In genomic region chr7:149866817-149867447, GRCh38 we compare ENCODE assay signal across 12 cellular contexts. TPM values are rescaled to one million over a fixed set of nuclear protein-coding genes. Genes with fewer than 3 reads are reported as not detected.
DNase-seq lines count a peak whose midpoint lies in the region; ATAC-seq and TF ChIP-seq lines count a peak whose summit lies in the region.
"Had no signal": no experiment of that assay in that cellular context is flagged by ENCODE, and none has a peak within 500 bp of the region (broad histone marks: within the 10 kb centered on the region; RNA-seq: fewer than 3 reads in every experiment).

No MANE protein-coding gene starts in this region.

- H3K27me3 ChIP-seq in HL-60 (ENCODE audit: insufficient read depth, poor library complexity, severe bottlenecking): no peaks in the 10 kb centered on the region
- no peaks in the 10 kb centered on the region for H3K27me3 ChIP-seq in foreskin keratinocyte

- no peak overlapping the region for H3K4me3 ChIP-seq in HL-60 (replicated peaks; ENCODE audit: insufficient read depth, low read length)

- DNase-seq in CD14-positive monocyte (ENCODE audit: low spot score): peak; percentile 34
- DNase-seq in HL-60 (ENCODE audit: low read depth in 1 of 2, low spot score in 1 of 2): peak in 1 of 2 experiments; percentile 28
- no peak for DNase-seq in activated T-helper 1 cell treated with anti-CD3 and anti-CD28 coated beads, Interleukin-12 subunit alpha, Interleukin-12 subunit beta, Interleukin-2, Interleukin-4 antibody, amounts not matched to agents 30 ng/mL and 10 ng/mL and 1 ng/mL, durations not matched to agents 14 hours and 24 hours and 36 hours (ENCODE audit: low spot score)
- peak; percentile 40 to 60 for DNase-seq in foreskin keratinocyte
- DNase-seq in stimulated activated naive CD4-positive, alpha-beta T cell treated with Interleukin-2 at 50 U/mL for 16 hours (lab: John Stamatoyannopoulos, UW): no peak
- DNase-seq in germinal center (ENCODE audit: low spot score): no peak
- DNase-seq: DMS153; left cardiac atrium; NCI-H2171; stimulated activated CD4-positive, alpha-beta T cell treated with anti-CD3 and anti-CD28 coated beads, Interleukin-4, amount 100 ng/mL, for 1 hour had no signal

- TF ChIP-seq CTCF in CD14-positive monocyte (IDR thresholded peaks at IDR 0.05) (no peak), HL-60 (IDR thresholded peaks at IDR 0.05; ENCODE audit: insufficient read depth, low read length) (no peak), foreskin keratinocyte (conservative IDR thresholded peaks at IDR 0.05) (no peak)

- H3K4me3 Mint-ChIP-seq in CD14-positive monocyte: peak overlapping the region in 1 of 2 donors; percentile 67
- H3K4me3 Mint-ChIP-seq in activated T-helper 1 cell treated with anti-CD3 and anti-CD28 coated beads, Interleukin-12 subunit alpha, Interleukin-12 subunit beta, Interleukin-2, Interleukin-4 antibody, amounts not matched to agents 30 ng/mL and 10 ng/mL and 1 ng/mL, durations not matched to agents 14 hours and 24 hours and 36 hours: peak overlapping the region; percentile 10

- H3K27ac ChIP-seq in HL-60 (replicated peaks): 0 out of 2 replicates have a peak overlapping the region, but pooled peaks have one; percentile 18
- H3K27ac ChIP-seq in foreskin keratinocyte: no peak overlapping the region

- intact Hi-C loops in CD14-positive monocyte (cut with micrococcal nuclease): no loop called here
- intact Hi-C loops in activated T-helper 1 cell treated with anti-CD3 and anti-CD28 coated beads, Interleukin-12 subunit alpha, Interleukin-12 subunit beta, Interleukin-2, Interleukin-4 antibody, amounts not matched to agents 30 ng/mL and 10 ng/mL and 1 ng/mL, durations not matched to agents 14 hours and 24 hours and 36 hours (cut with micrococcal nuclease): no loop called here

- peaks cover 20 to 24% of the 10 kb centered on the region in 2 donors for H3K36me3 Mint-ChIP-seq in CD14-positive monocyte
- peaks cover 18% of the 10 kb centered on the region for H3K36me3 Mint-ChIP-seq in activated T-helper 1 cell treated with anti-CD3 and anti-CD28 coated beads, Interleukin-12 subunit alpha, Interleukin-12 subunit beta, Interleukin-2, Interleukin-4 antibody, amounts not matched to agents 30 ng/mL and 10 ng/mL and 1 ng/mL, durations not matched to agents 14 hours and 24 hours and 36 hours (ENCODE audit: low read depth)

- no peaks in the 10 kb centered on the region for H3K9me3 Mint-ChIP-seq in CD14-positive monocyte
- no peaks in the 10 kb centered on the region for H3K9me3 Mint-ChIP-seq in activated T-helper 1 cell treated with anti-CD3 and anti-CD28 coated beads, Interleukin-12 subunit alpha, Interleukin-12 subunit beta, Interleukin-2, Interleukin-4 antibody, amounts not matched to agents 30 ng/mL and 10 ng/mL and 1 ng/mL, durations not matched to agents 14 hours and 24 hours and 36 hours

- H3K27ac Mint-ChIP-seq in CD14-positive monocyte: peak overlapping the region in 3 of 7 donors; percentile 10 to 75 (median 54)
- H3K27ac Mint-ChIP-seq in activated T-helper 1 cell treated with anti-CD3 and anti-CD28 coated beads, Interleukin-12 subunit alpha, Interleukin-12 subunit beta, Interleukin-2, Interleukin-4 antibody, amounts not matched to agents 30 ng/mL and 10 ng/mL and 1 ng/mL, durations not matched to agents 14 hours and 24 hours and 36 hours: peak overlapping the region; percentile 76

- ATAC-seq in foreskin keratinocyte (peak; percentile 72), HG03175 (IDR thresholded peaks at IDR 0.05; ENCODE audit: unreplicated experiment) (no peak), HG03039 (IDR thresholded peaks at IDR 0.05; ENCODE audit: unreplicated experiment) (no peak)

- peaks cover 28% of the 10 kb centered on the region for H3K4me1 Mint-ChIP-seq in CD14-positive monocyte
- peaks cover 71% of the 10 kb centered on the region for H3K4me1 Mint-ChIP-seq in activated T-helper 1 cell treated with anti-CD3 and anti-CD28 coated beads, Interleukin-12 subunit alpha, Interleukin-12 subunit beta, Interleukin-2, Interleukin-4 antibody, amounts not matched to agents 30 ng/mL and 10 ng/mL and 1 ng/mL, durations not matched to agents 14 hours and 24 hours and 36 hours (ENCODE audit: low read depth)

- H3K4me1 ChIP-seq in foreskin keratinocyte: no peaks in the 10 kb centered on the region

- no peaks in the 10 kb centered on the region for H3K27me3 Mint-ChIP-seq in CD14-positive monocyte (ENCODE audit: low read depth in 3 of 3)
- no peaks in the 10 kb centered on the region for H3K27me3 Mint-ChIP-seq in activated T-helper 1 cell treated with anti-CD3 and anti-CD28 coated beads, Interleukin-12 subunit alpha, Interleukin-12 subunit beta, Interleukin-2, Interleukin-4 antibody, amounts not matched to agents 30 ng/mL and 10 ng/mL and 1 ng/mL, durations not matched to agents 14 hours and 24 hours and 36 hours (ENCODE audit: insufficient read depth)

RNA-seq across cellular contexts. Expression of gene ATP6V0E2, which starts 6.8 kb away (rescaled TPM):
- polyA plus RNA-seq in CD14-positive monocyte (10 to 100 TPM in 1 of 2 donors, 1 to 10 TPM in 1; 8.2 to 13.3 TPM), foreskin keratinocyte (5.0 and 14.0 TPM in 2 replicates)
- total RNA-seq in activated T-helper 1 cell treated with anti-CD3 and anti-CD28 coated beads, Interleukin-12 subunit alpha, Interleukin-12 subunit beta, Interleukin-2, Interleukin-4 antibody, amounts not matched to agents 30 ng/mL and 10 ng/mL and 1 ng/mL, durations not matched to agents 14 hours and 24 hours and 36 hours: 47.5 and 51.2 TPM in 2 replicates
- 4.2 and 10.4 TPM in 2 replicates for total RNA-seq in foreskin keratinocyte

RNA-seq across cellular contexts. Expression of gene ZNF862, which starts 28.8 kb away (rescaled TPM):
- polyA plus RNA-seq in CD14-positive monocyte (1 to 10 TPM; 1.3 to 2.7 TPM), foreskin keratinocyte (1.2 and 1.7 TPM in 2 replicates)
- total RNA-seq in activated T-helper 1 cell treated with anti-CD3 and anti-CD28 coated beads, Interleukin-12 subunit alpha, Interleukin-12 subunit beta, Interleukin-2, Interleukin-4 antibody, amounts not matched to agents 30 ng/mL and 10 ng/mL and 1 ng/mL, durations not matched to agents 14 hours and 24 hours and 36 hours: 14.2 and 19.3 TPM in 2 replicates
- total RNA-seq in foreskin keratinocyte: 3.7 and 5.1 TPM in 2 replicates

Comparison
In these comparisons a context has a peak if more than half of its experiments do, and no peak if none do; other contexts are left out.
1. DNase-seq: peak in CD14-positive monocyte (single experiment) and foreskin keratinocyte (2 of 2); none in activated T-helper 1 cell treated with anti-CD3 and anti-CD28 coated beads, Interleukin-12 subunit alpha, Interleukin-12 subunit beta, Interleukin-2, Interleukin-4 antibody, amounts not matched to agents 30 ng/mL and 10 ng/mL and 1 ng/mL, durations not matched to agents 14 hours and 24 hours and 36 hours (single experiment), stimulated activated naive CD4-positive, alpha-beta T cell treated with Interleukin-2 at 50 U/mL for 16 hours (single experiment) and germinal center (single experiment).